Comparison of ENCODE assay signal across 23 cellular contexts in genomic region chr10:124572751-124573150, GRCh38.
DNase-seq lines count a peak whose midpoint lies in the region; ATAC-seq, FAIRE-seq and TF ChIP-seq lines count a peak whose summit lies in the region.
"Had no signal": no experiment of that assay in that cellular context is flagged by ENCODE, and none has a peak within 500 bp of the region (broad histone marks: within the 10 kb centered on the region; RNA-seq: fewer than 3 reads in every experiment).

No MANE protein-coding gene starts in this region.

- intact Hi-C loops in K562 (cut with micrococcal nuclease): no loop called here
- intact Hi-C loops in kidney (cut with DNase I): no loop called here
- intact Hi-C loops in activated CD8-positive, alpha-beta T cell treated with anti-CD3 and anti-CD28 coated beads for 36 hours (cut with micrococcal nuclease): no loop called here
- intact Hi-C loops in cardiac septum (cut with DNase I): no loop called here
- intact Hi-C loops in Right ventricle myocardium superior (cut with DNase I): loop anchor here (5.0 kb wide), 1 partner anchor 35 kb away; no protein-coding TSS in a partner anchor

- H3K27me3 ChIP-seq in H7 (ENCODE audit: control insufficient read depth, insufficient read depth, low read length) (no peaks in the 10 kb centered on the region), K562 (ENCODE audit: control insufficient read depth in 2 of 2, insufficient read depth in 2 of 2, low read length in 2 of 2) (peaks cover 6 to 39% of the 10 kb centered on the region in 2 experiments; a peak in 3 of 5 replicates), osteoblast (ENCODE audit: insufficient read depth, low read length) (no peaks in the 10 kb centered on the region)

- no peak overlapping the region for H3K9ac ChIP-seq in K562 (ENCODE audit: insufficient read depth in 1 of 2, low read depth in 2 of 2, low read length in 2 of 2)
- no peak overlapping the region for H3K9ac ChIP-seq in kidney (ENCODE audit: low read length in 2 of 2)

- H3K4me3 ChIP-seq in H7 (ENCODE audit: insufficient read depth, low read depth, low read length): no peak overlapping the region
- H3K4me3 ChIP-seq in K562: no peak overlapping the region
- no peak overlapping the region for H3K4me3 ChIP-seq in kidney (ENCODE audit: low read length in 2 of 2)
- H3K4me3 ChIP-seq in osteoblast (ENCODE audit: insufficient read depth, low read length): no peak overlapping the region
- H3K4me3 ChIP-seq: GM23338 had no signal

- H3K9me1 ChIP-seq in K562 (ENCODE audit: control insufficient read depth, insufficient read depth, low read length): no peaks in the 10 kb centered on the region

- H3K36me3 ChIP-seq in H7 (replicated peaks; ENCODE audit: control insufficient read depth, insufficient read depth, low read length) (no peaks in the 10 kb centered on the region), K562 (ENCODE audit: control insufficient read depth, insufficient read depth, low read length) (no peaks in the 10 kb centered on the region), kidney (ENCODE audit: control insufficient read depth in 1 of 2, insufficient read depth in 2 of 2, low read length in 2 of 2) (no peaks in the 10 kb centered on the region), osteoblast (ENCODE audit: insufficient read depth, low read length) (no peaks in the 10 kb centered on the region)

- no peak overlapping the region for H3K27ac Mint-ChIP-seq in activated CD8-positive, alpha-beta T cell treated with anti-CD3 and anti-CD28 coated beads for 36 hours
- H3K27ac Mint-ChIP-seq: CD4-positive, alpha-beta T cell; GM23338; HFFc6 had no signal

- ATAC-seq in K562 (peak; percentile 74), Right ventricle myocardium superior (ENCODE audit: poor library complexity) (no peak)
- ATAC-seq in activated CD8-positive, alpha-beta T cell treated with anti-CD3 and anti-CD28 coated beads for 36 hours: no peak
- ATAC-seq: GM23338, HCT116 had no signal

- FAIRE-seq in K562 (lab: Jason Lieb, UNC) (no peak), kidney (lab: Jason Lieb, UNC) (no peak)
- FAIRE-seq: GM12892, GM18507, H54, HTR-8/SVneo had no signal

- H3K27ac ChIP-seq in K562 (ENCODE audit: extremely low read depth, low read depth, low read length): no peak overlapping the region
- H3K27ac ChIP-seq in kidney (ENCODE audit: low read depth in 2 of 2, low read length in 2 of 2): no peak overlapping the region
- no peak overlapping the region for H3K27ac ChIP-seq in osteoblast (ENCODE audit: low read depth, low read length)
- H3K27ac ChIP-seq: C4-2B, HL-60 had no signal

- H3K4me2 ChIP-seq in K562 (ENCODE audit: insufficient read depth, low read length): no peak overlapping the region
- H3K4me2 ChIP-seq in osteoblast (ENCODE audit: insufficient read depth, low read length): no peak overlapping the region
- H3K4me2 ChIP-seq: GM23338 had no signal

- H3K9me3 Mint-ChIP-seq in activated CD8-positive, alpha-beta T cell treated with anti-CD3 and anti-CD28 coated beads for 36 hours: no peaks in the 10 kb centered on the region
- H3K9me3 Mint-ChIP-seq: CD4-positive, alpha-beta T cell; GM23338; HFFc6 had no signal

- H2AFZ ChIP-seq in K562 (ENCODE audit: low read depth, low read length): no peak overlapping the region
- no peak overlapping the region for H2AFZ ChIP-seq in osteoblast (ENCODE audit: low read length)
- H2AFZ ChIP-seq: GM23338 had no signal

- no peak for TF ChIP-seq EP300 in K562 (IDR thresholded peaks at IDR 0.05; ENCODE audit: low read length)

- BruUV-seq in K562 (replicated peaks; lab: Mats Ljungman, UMichigan): no TSS peak

- DNase-seq in H7: peak; percentile 22
- peak; percentile 26 to 42 (median 35) for DNase-seq in K562 (ENCODE audit: extremely low read depth in 1 of 4, low spot score in 3 of 4)
- peak; percentile 14 for DNase-seq in kidney
- DNase-seq in osteoblast (ENCODE audit: insufficient read length, low spot score, missing footprints): peak; percentile 30
- DNase-seq in activated CD8-positive, alpha-beta T cell treated with anti-CD3 and anti-CD28 coated beads for 36 hours: no peak
- no peak for DNase-seq in cardiac septum (ENCODE audit: low spot score)
- DNase-seq in retina: no peak
- no peak for DNase-seq in Right ventricle myocardium superior
- DNase-seq: ACHN; CD4-positive, alpha-beta T cell; DMS153; DMS79; GDM1; HFFc6; IMR-90 had no signal

- POLR2A ChIA-PET in K562 (lab: Yijun Ruan, JAX): no interaction called here
- POLR2A ChIA-PET in activated CD8-positive, alpha-beta T cell treated with anti-CD3 and anti-CD28 coated beads for 36 hours (lab: Charles Lee): no interaction called here

- CTCF ChIA-PET in K562 (lab: Yijun Ruan, JAX; ENCODE audit: low intra/inter-chr PET ratio): no interaction called here
- CTCF ChIA-PET in activated CD8-positive, alpha-beta T cell treated with anti-CD3 and anti-CD28 coated beads for 36 hours (lab: Charles Lee): interaction anchor here (1.5 kb wide), 1 partner anchor 169 kb away, joined by 3 read pairs; no protein-coding TSS in a partner anchor

- no peaks in the 10 kb centered on the region for H3K79me2 ChIP-seq in K562 (ENCODE audit: control insufficient read depth, insufficient read depth, low read length)
- no peaks in the 10 kb centered on the region for H3K79me2 ChIP-seq in osteoblast (ENCODE audit: insufficient read depth, low read length)

- no peaks in the 10 kb centered on the region for H3K4me1 Mint-ChIP-seq in activated CD8-positive, alpha-beta T cell treated with anti-CD3 and anti-CD28 coated beads for 36 hours (ENCODE audit: low read depth)
- H3K4me1 Mint-ChIP-seq: GM23338 had no signal

- H3K36me3 Mint-ChIP-seq in activated CD8-positive, alpha-beta T cell treated with anti-CD3 and anti-CD28 coated beads for 36 hours (ENCODE audit: low read depth): no peaks in the 10 kb centered on the region

- no peak for TF ChIP-seq CTCF in K562 (IDR thresholded peaks at IDR 0.05 in 2 of 3, conservative IDR thresholded peaks at IDR 0.05 in 1 of 3; ENCODE audit: insufficient read depth in 2 of 3, low read depth in 1 of 3, low read length in 3 of 3)
- TF ChIP-seq CTCF in kidney (IDR thresholded peaks at IDR 0.05; ENCODE audit: borderline replicate concordance, extremely low read depth, insufficient read depth): no peak
- TF ChIP-seq CTCF in osteoblast (IDR thresholded peaks at IDR 0.05; ENCODE audit: extremely low read depth, low read depth, low read length): no peak
- TF ChIP-seq CTCF in activated CD8-positive, alpha-beta T cell treated with anti-CD3 and anti-CD28 coated beads for 36 hours (IDR thresholded peaks at IDR 0.05): no peak

- no peak overlapping the region for H3K4me3 Mint-ChIP-seq in activated CD8-positive, alpha-beta T cell treated with anti-CD3 and anti-CD28 coated beads for 36 hours
- H3K4me3 Mint-ChIP-seq: CD4-positive, alpha-beta T cell; GM23338; HFFc6 had no signal

- H3K9me3 ChIP-seq in K562 (replicated peaks; ENCODE audit: control insufficient read depth, insufficient read depth, low read depth, low read length) (no peaks in the 10 kb centered on the region), kidney (ENCODE audit: control insufficient read depth in 1 of 2, low read length in 2 of 2) (no peaks in the 10 kb centered on the region), osteoblast (ENCODE audit: low read depth, low read length) (no peaks in the 10 kb centered on the region)

- no peaks in the 10 kb centered on the region for H3K27me3 Mint-ChIP-seq in activated CD8-positive, alpha-beta T cell treated with anti-CD3 and anti-CD28 coated beads for 36 hours
- H3K27me3 Mint-ChIP-seq: CD4-positive, alpha-beta T cell had no signal

- in situ Hi-C loops in K562 (cut with MboI): no loop called here

- TF ChIP-seq RAD21 in K562 (CRISPR knock-in tag; conservative IDR thresholded peaks at IDR 0.05 in 1 of 2, IDR thresholded peaks at IDR 0.05 in 1 of 2): no peak

- WGBS in K562 (ENCODE audit: insufficient coverage, low coverage, missing lambda C conversion rate): 6% methylated on average over 10 of the region's 11 CpGs

- H3K4me1 ChIP-seq in K562 (replicated peaks in 1 of 2; ENCODE audit: control insufficient read depth in 2 of 2, insufficient read depth in 2 of 2, low read length in 2 of 2) (peaks cover 0 to 11% of the 10 kb centered on the region in 2 experiments; a peak in 3 of 5 replicates), kidney (ENCODE audit: control insufficient read depth in 1 of 2, insufficient read depth in 1 of 2, low read depth in 1 of 2, low read length in 2 of 2) (no peaks in the 10 kb centered on the region), osteoblast (ENCODE audit: insufficient read depth, low read length) (no peaks in the 10 kb centered on the region)

- H4K20me1 ChIP-seq in K562 (replicated peaks; ENCODE audit: control insufficient read depth, insufficient read depth, low read length) (no peaks in the 10 kb centered on the region; the same call in 1 of the 2 replicates), osteoblast (ENCODE audit: insufficient read depth, low read length) (no peaks in the 10 kb centered on the region)

- TF ChIP-seq POLR2A in K562 (conservative IDR thresholded peaks at IDR 0.05): no peak

TF ChIP-seq in K562, 482 proteins besides CTCF, POLR2A, EP300 and RAD21:
- TF ChIP-seq ZNF217 (CRISPR knock-in tag; IDR thresholded peaks at IDR 0.05): no peak
- no peak for TF ChIP-seq RBM22 (IDR thresholded peaks at IDR 0.05; ENCODE audit: low read depth, low read length, poor library complexity, severe bottlenecking)
- peak; percentile 66 for TF ChIP-seq EGR1 (conservative IDR thresholded peaks at IDR 0.05)

Comparison
In these comparisons a context has a peak if more than half of its experiments do, and no peak if none do; other contexts are left out.
1. DNase-seq: peak in H7 (single experiment), K562 (4 of 4), kidney (single experiment) and osteoblast (single experiment); none in activated CD8-positive, alpha-beta T cell treated with anti-CD3 and anti-CD28 coated beads for 36 hours (single experiment), cardiac septum (single experiment), retina (single experiment) and Right ventricle myocardium superior (single experiment).